In genomic region chr21:40385883-40386282, GRCh38 we compare ENCODE assay signal across 16 cellular contexts.
"Had no signal": no experiment of that assay in that cellular context is flagged by ENCODE, and none has a peak within 500 bp of the region (broad histone marks: within the 10 kb centered on the region; RNA-seq: fewer than 3 reads in every experiment).

No MANE protein-coding gene starts in this region.

- H3K27me3 ChIP-seq: body of pancreas, SJSA1 had no signal

- DNase-seq: activated CD4-positive, alpha-beta T cell treated with anti-CD3 and anti-CD28 coated beads, Interleukin-2, amount 50 U/mL, for 4 hours; activated naive CD4-positive, alpha-beta T cell; activated T-cell treated with anti-CD3 and anti-CD28 coated beads, Interleukin-2, amount 50 U/mL, for 1 hour; KG1; NCI-H1417 treated with DMSO at 0.1 percent for 48 hours; NCI-H1694; NCI-H2029; NCI-H2107; NCI-H2171 treated with DMSO at 0.1 percent for 48 hours; NCI-H226; NK-92 treated with Interleukin-12 subunit alpha and Interleukin-12 subunit beta, amount 100 ng/mL, for 24 hours; SW 1271 had no signal

- ATAC-seq: activated CD8-positive, alpha-beta T cell treated with anti-CD3 and anti-CD28 coated beads, Interleukin-2, amount 10 ng/mL, durations not matched to agents 7 days and 5 days; SK-N-SH treated with all-trans-retinoic acid at 6 μM for 48 hours had no signal

- H3K36me3 ChIP-seq: SJSA1 had no signal

- H3K4me1 ChIP-seq: SJSA1 had no signal

- H3K4me3 ChIP-seq: body of pancreas, SJSA1 had no signal

- H3K27ac ChIP-seq: body of pancreas, SJSA1 had no signal

- H3K9me3 ChIP-seq: body of pancreas, SJSA1 had no signal
